In the genomic region with DNA sequence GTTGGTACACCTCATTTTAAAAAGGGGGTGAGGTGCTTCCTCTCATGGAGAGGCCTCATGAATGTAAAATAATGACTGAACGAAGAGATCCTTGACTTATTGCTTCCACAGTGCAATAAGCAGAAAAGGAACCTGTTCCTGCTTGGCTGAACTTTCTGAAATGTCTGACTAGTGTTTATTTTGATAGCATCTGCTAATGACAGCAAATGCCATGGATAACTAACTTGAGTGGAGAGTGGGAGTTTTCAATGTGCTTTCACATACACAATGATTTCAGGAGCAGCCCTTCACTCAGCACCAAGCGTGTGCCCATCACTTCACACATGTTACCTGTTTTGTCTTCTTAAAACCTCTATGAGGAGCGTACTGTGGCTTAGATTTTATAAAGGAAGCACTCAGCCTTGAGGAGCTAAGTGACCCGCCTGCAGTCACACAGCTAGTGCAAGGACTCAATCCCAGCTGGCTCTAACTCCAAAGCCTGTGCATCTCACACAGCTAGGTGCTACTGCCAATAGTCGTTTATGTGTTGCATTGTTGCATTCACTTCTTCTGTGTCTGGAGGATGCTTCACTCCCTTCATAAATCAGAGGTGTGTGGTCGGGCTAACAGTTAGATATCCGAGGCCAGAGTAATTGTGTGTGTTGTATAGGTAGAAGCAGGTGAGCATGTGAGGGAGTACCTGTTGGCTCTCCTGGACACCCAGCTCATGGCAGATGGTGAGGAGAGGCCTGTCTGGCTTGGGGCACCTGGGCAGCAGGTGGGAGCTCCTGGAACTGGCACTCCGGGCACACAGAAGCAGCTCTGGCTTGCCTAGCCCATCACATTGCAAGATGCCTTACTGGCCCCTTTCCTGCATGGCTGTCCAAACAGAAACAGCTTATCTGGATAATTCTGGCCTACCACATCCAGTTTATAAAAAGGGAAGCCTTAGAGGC, we compare ENCODE assay signal across 14 cellular contexts. TPM values are rescaled to one million over a fixed set of nuclear protein-coding genes. Genes with fewer than 3 reads are reported as not detected.
"Had no signal": no experiment of that assay in that cellular context is flagged by ENCODE, and none has a peak within 500 bp of the region (broad histone marks: within the 10 kb centered on the region; RNA-seq: fewer than 3 reads in every experiment).

No MANE protein-coding gene starts in this region.

- H3K9me3 Mint-ChIP-seq: activated naive CD4-positive, alpha-beta T cell treated with anti-CD3 and anti-CD28 coated beads, Interleukin-2, amount 50 U/mL, for 24 hours; T-helper 2 cell treated with Interferon-gamma antibody and Interleukin-4, amounts not matched to agents 5 μg/mL and 100 μg/mL, for 36 hours; type B pancreatic cell had no signal

- H3K36me3 Mint-ChIP-seq: activated naive CD4-positive, alpha-beta T cell treated with anti-CD3 and anti-CD28 coated beads, Interleukin-2, amount 50 U/mL, for 24 hours; stimulated activated effector memory CD8-positive, alpha-beta T cell treated with anti-CD3 and anti-CD28 coated beads, Interleukin-12 subunit alpha, Interleukin-12 subunit beta, amount 100 ng/mL, for 72 hours; type B pancreatic cell had no signal

- ATAC-seq: activated CD4-positive, CD25-positive, alpha-beta regulatory T cell treated with anti-CD3 and anti-CD28 coated beads, Interleukin-2, amount 50 U/mL, for 24 hours; body of pancreas; stimulated activated effector memory CD8-positive, alpha-beta T cell treated with anti-CD3 and anti-CD28 coated beads, Interleukin-12 subunit alpha, Interleukin-12 subunit beta, amount 100 ng/mL, for 72 hours had no signal

- H3K4me1 Mint-ChIP-seq: activated naive CD4-positive, alpha-beta T cell treated with anti-CD3 and anti-CD28 coated beads, Interleukin-2, amount 50 U/mL, for 24 hours; central memory CD8-positive, alpha-beta T cell; stimulated activated effector memory CD8-positive, alpha-beta T cell treated with anti-CD3 and anti-CD28 coated beads, Interleukin-12 subunit alpha, Interleukin-12 subunit beta, amount 100 ng/mL, for 72 hours had no signal

- DNase-seq: activated T-cell treated with anti-CD3 and anti-CD28 coated beads, Interleukin-2, amount 50 U/mL, for 1 hour; amniotic stem cell; body of pancreas; small intestine; SW 1271 had no signal

- H3K9me3 ChIP-seq: body of pancreas, prostate gland, SJSA1 had no signal

- H3K4me3 Mint-ChIP-seq: activated naive CD4-positive, alpha-beta T cell treated with anti-CD3 and anti-CD28 coated beads, Interleukin-2, amount 50 U/mL, for 24 hours; central memory CD8-positive, alpha-beta T cell; stimulated activated effector memory CD8-positive, alpha-beta T cell treated with anti-CD3 and anti-CD28 coated beads, Interleukin-12 subunit alpha, Interleukin-12 subunit beta, amount 100 ng/mL, for 72 hours; T-helper 2 cell treated with Interferon-gamma antibody and Interleukin-4, amounts not matched to agents 5 μg/mL and 100 μg/mL, for 36 hours; type B pancreatic cell had no signal

- H3K36me3 ChIP-seq: prostate gland, SJSA1 had no signal

- H3K27ac Mint-ChIP-seq: activated naive CD4-positive, alpha-beta T cell treated with anti-CD3 and anti-CD28 coated beads, Interleukin-2, amount 50 U/mL, for 24 hours; stimulated activated effector memory CD8-positive, alpha-beta T cell treated with anti-CD3 and anti-CD28 coated beads, Interleukin-12 subunit alpha, Interleukin-12 subunit beta, amount 100 ng/mL, for 72 hours; T-helper 2 cell treated with Interferon-gamma antibody and Interleukin-4, amounts not matched to agents 5 μg/mL and 100 μg/mL, for 36 hours; type B pancreatic cell had no signal

- H3K4me1 ChIP-seq: prostate gland, SJSA1 had no signal

- H3K27me3 ChIP-seq: body of pancreas, SJSA1 had no signal

- H3K27ac ChIP-seq: body of pancreas, SJSA1 had no signal

- H3K4me3 ChIP-seq: body of pancreas, dorsolateral prefrontal cortex, prostate gland, SJSA1 had no signal

RNA-seq across cellular contexts. Expression of gene CASQ2, which starts 12.8 kb away (rescaled TPM):
- total RNA-seq: SJSA1 had no signal
